ENCODE assay signal across 10 cellular contexts in the genomic region with DNA sequence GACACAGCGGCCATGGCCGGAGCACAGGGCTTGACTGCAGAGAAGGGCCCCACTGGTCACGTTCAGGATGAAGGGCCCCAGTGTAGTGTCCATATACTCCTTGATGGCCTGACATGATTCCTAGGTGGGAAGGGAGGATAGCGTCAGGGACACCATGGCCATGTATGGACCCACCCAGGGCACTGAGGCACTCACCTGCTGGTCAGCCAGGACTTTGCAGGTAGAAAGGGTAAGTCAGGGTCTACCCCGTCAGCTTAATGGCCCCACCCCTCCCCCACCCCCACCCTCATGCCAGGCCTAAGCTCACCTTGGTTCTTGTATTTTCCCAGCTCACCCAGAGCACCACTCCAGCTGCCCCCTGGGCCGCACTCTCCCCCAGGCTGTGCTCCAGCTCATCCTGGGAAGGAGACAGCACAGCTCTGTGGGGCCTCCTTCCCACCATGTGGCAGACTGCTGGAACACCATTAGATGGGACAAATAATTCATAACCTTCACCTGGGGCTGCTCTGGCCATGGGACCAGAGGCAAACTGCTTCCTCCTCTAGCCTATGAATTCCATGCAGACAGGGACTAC. TPM values are rescaled to one million over a fixed set of nuclear protein-coding genes. Genes with fewer than 3 reads are reported as not detected.
DNase-seq lines count a peak whose midpoint lies in the region; ATAC-seq and TF ChIP-seq lines count a peak whose summit lies in the region.
"Had no signal": no experiment of that assay in that cellular context is flagged by ENCODE, and none has a peak within 500 bp of the region (broad histone marks: within the 10 kb centered on the region; RNA-seq: fewer than 3 reads in every experiment).

No MANE protein-coding gene starts in this region.

- no peak overlapping the region for H2AFZ ChIP-seq in ACC112 (ENCODE audit: low read length, unreplicated experiment)
- H2AFZ ChIP-seq in MM.1S (ENCODE audit: low read length), result no peak overlapping the region

- ATAC-seq in aorta (ENCODE audit: low FRiP score) (no peak), HG02973 (IDR thresholded peaks at IDR 0.05; ENCODE audit: unreplicated experiment) (no peak), esophagus mucosa (no peak)

- no peaks in the 10 kb centered on the region for H3K27me3 ChIP-seq in ACC112 (ENCODE audit: insufficient read depth, low read length)
- no peaks in the 10 kb centered on the region for H3K27me3 ChIP-seq in MM.1S (replicated peaks; ENCODE audit: insufficient read depth, low read length)
- no peaks in the 10 kb centered on the region for H3K27me3 ChIP-seq in aorta (ENCODE audit: control insufficient read depth in 1 of 2, insufficient read depth in 2 of 2, low read length in 1 of 2)

- WGBS in aorta, 2 donors, result 86% methylated on average over 6 of the region's 6 CpGs

- H3K27ac ChIP-seq in ACC112 (ENCODE audit: low read depth, low read length) (peak overlapping the region; percentile 82), MM.1S (ENCODE audit: low read length) (no peak overlapping the region), aorta (ENCODE audit: low read depth in 1 of 2, low read length in 2 of 2) (no peak overlapping the region)

- H4K20me1 ChIP-seq in MM.1S (ENCODE audit: insufficient read depth, low read length), result no peaks in the 10 kb centered on the region

- intact Hi-C loops in dendritic cell treated with granulocyte-macrophage colony-stimulating factor and Interleukin-4, amounts not matched to agents 40 ng/mL and 50 ng/mL, for 4 days (cut with micrococcal nuclease), result no loop called here
- intact Hi-C loops in aorta (cut with DNase I), result no loop called here

- no peaks in the 10 kb centered on the region for H3K9me2 ChIP-seq in MM.1S (replicated peaks; ENCODE audit: insufficient read depth, low read length)

- no peak for DNase-seq in MM.1S
- DNase-seq in SHP77 treated with DMSO at 0.1 percent for 48 hours (lab: John Stamatoyannopoulos, UW), result no peak
- no peak for DNase-seq in aorta
- DNase-seq: activated CD4-positive, CD25-positive, alpha-beta regulatory T cell treated with anti-CD3 and anti-CD28 coated beads, Interleukin-2, amount 50 U/mL, for 72 hours had no signal

- H3K4me1 ChIP-seq in ACC112 (ENCODE audit: control insufficient read depth, insufficient read depth, low read length, unreplicated experiment) (peaks cover 20% of the 10 kb centered on the region), MM.1S (ENCODE audit: low read length) (peaks cover 12% of the 10 kb centered on the region; the same call in 1 of the 2 replicates), aorta (ENCODE audit: control insufficient read depth in 1 of 2, insufficient read depth in 2 of 2, low read length in 2 of 2) (no peaks in the 10 kb centered on the region)

- no peaks in the 10 kb centered on the region for H3K27me3 Mint-ChIP-seq in dendritic cell treated with granulocyte-macrophage colony-stimulating factor and Interleukin-4, amounts not matched to agents 40 ng/mL and 50 ng/mL, for 4 days
- no peaks in the 10 kb centered on the region for H3K27me3 Mint-ChIP-seq in nephron (ENCODE audit: low read depth)
- H3K27me3 Mint-ChIP-seq: progenitor cell of endocrine pancreas had no signal

- peak overlapping the region; percentile 94; the same call in 1 of the 2 replicates for H3K4me2 ChIP-seq in MM.1S (ENCODE audit: low read depth, low read length)

- no peak overlapping the region for H3K9ac ChIP-seq in MM.1S (ENCODE audit: low read length)

- H3K27ac Mint-ChIP-seq in dendritic cell treated with granulocyte-macrophage colony-stimulating factor and Interleukin-4, amounts not matched to agents 40 ng/mL and 50 ng/mL, for 4 days, result peak overlapping the region; percentile 96
- peak overlapping the region; percentile 81 to 96 (median 90) for H3K27ac Mint-ChIP-seq in nephron

- peaks cover 5% of the 10 kb centered on the region for H3K79me2 ChIP-seq in ACC112 (ENCODE audit: control insufficient read depth, insufficient read depth, low read length, unreplicated experiment)
- peaks cover 11% of the 10 kb centered on the region; the same call in 1 of the 2 replicates for H3K79me2 ChIP-seq in MM.1S (ENCODE audit: low read length)

- no peaks in the 10 kb centered on the region for H3K9me3 Mint-ChIP-seq in dendritic cell treated with granulocyte-macrophage colony-stimulating factor and Interleukin-4, amounts not matched to agents 40 ng/mL and 50 ng/mL, for 4 days
- no peaks in the 10 kb centered on the region for H3K9me3 Mint-ChIP-seq in nephron

- peaks cover 41% of the 10 kb centered on the region for H3K4me1 Mint-ChIP-seq in dendritic cell treated with granulocyte-macrophage colony-stimulating factor and Interleukin-4, amounts not matched to agents 40 ng/mL and 50 ng/mL, for 4 days (ENCODE audit: low read depth)
- H3K4me1 Mint-ChIP-seq in nephron, result peaks cover 16% of the 10 kb centered on the region

- H3K36me3 Mint-ChIP-seq in dendritic cell treated with granulocyte-macrophage colony-stimulating factor and Interleukin-4, amounts not matched to agents 40 ng/mL and 50 ng/mL, for 4 days (ENCODE audit: low read depth), result peaks cover 19% of the 10 kb centered on the region
- H3K36me3 Mint-ChIP-seq in nephron (ENCODE audit: low read depth), result peaks cover 5% of the 10 kb centered on the region

- TF ChIP-seq CTCF in MM.1S (IDR thresholded peaks at IDR 0.05; ENCODE audit: low read length) (no peak), nephron (IDR thresholded peaks at IDR 0.05; ENCODE audit: unreplicated experiment in 3 of 3) (no peak)

- peak overlapping the region; percentile 86 for H3K4me3 Mint-ChIP-seq in dendritic cell treated with granulocyte-macrophage colony-stimulating factor and Interleukin-4, amounts not matched to agents 40 ng/mL and 50 ng/mL, for 4 days
- H3K4me3 Mint-ChIP-seq in nephron, result peak overlapping the region; percentile 91 to 99 (median 97)

- H3K36me3 ChIP-seq in ACC112 (ENCODE audit: insufficient read depth, low read length), result no peaks in the 10 kb centered on the region
- H3K36me3 ChIP-seq in MM.1S (replicated peaks; ENCODE audit: insufficient read depth, low read length), result no peaks in the 10 kb centered on the region
- H3K36me3 ChIP-seq in aorta (ENCODE audit: control insufficient read depth in 1 of 2, insufficient read depth in 2 of 2, low read length in 1 of 2), result no peaks in the 10 kb centered on the region

- H3K9me3 ChIP-seq in MM.1S (replicated peaks; ENCODE audit: insufficient read depth, low read length) (no peaks in the 10 kb centered on the region), aorta (ENCODE audit: control insufficient read depth, low read length) (no peaks in the 10 kb centered on the region)

- H3F3A ChIP-seq in MM.1S (ENCODE audit: insufficient read depth, low read length), result peaks cover 4% of the 10 kb centered on the region; the same call in 1 of the 2 replicates

- H3K4me3 ChIP-seq in ACC112 (ENCODE audit: low read depth, low read length), result peak overlapping the region; percentile 76
- no peak overlapping the region for H3K4me3 ChIP-seq in MM.1S (ENCODE audit: low read length)
- no peak overlapping the region for H3K4me3 ChIP-seq in aorta (ENCODE audit: low read length in 2 of 2)

RNA-seq across cellular contexts. Expression of gene HYAL3, which starts 1.6 kb away (rescaled TPM):
- total RNA-seq in aorta, result 1 to 10 TPM; 2.2 to 2.9 TPM
- polyA plus RNA-seq in aorta, result 1 to 10 TPM in 1 of 2 donors, under 1 TPM in 1; 0.63 to 5.1 TPM
- 4.8 TPM for total RNA-seq in esophagus mucosa

RNA-seq across cellular contexts. Expression of gene NAA80, which starts 1.6 kb away (rescaled TPM):
- 10 to 100 TPM; 10.3 to 13.3 TPM for total RNA-seq in aorta
- 10 to 100 TPM in 1 of 2 donors, 1 to 10 TPM in 1; 2.8 to 16.9 TPM for polyA plus RNA-seq in aorta
- 7.6 TPM for total RNA-seq in esophagus mucosa

RNA-seq across cellular contexts. Expression of gene HYAL1, which starts 2.6 kb away (rescaled TPM):
- total RNA-seq in aorta, result 1 to 10 TPM; 6.9 to 9.3 TPM
- polyA plus RNA-seq in aorta, result 1 to 10 TPM; 1.6 TPM
- total RNA-seq in esophagus mucosa, result 4.1 TPM

RNA-seq across cellular contexts. Expression of gene IFRD2, which starts 8.5 kb away (rescaled TPM):
- total RNA-seq in aorta, result 10 to 100 TPM; 46.8 to 58.8 TPM
- polyA plus RNA-seq in aorta, result 10 to 100 TPM; 34.6 to 47.1 TPM
- total RNA-seq in esophagus mucosa, result 65.8 TPM

RNA-seq across cellular contexts. Expression of gene HYAL2, which starts 21.8 kb away (rescaled TPM):
- 10 to 100 TPM; 52.6 to 71.2 TPM for total RNA-seq in aorta
- 10 to 100 TPM in 1 of 2 donors, 1 to 10 TPM in 1; 5.6 to 25.3 TPM for polyA plus RNA-seq in aorta
- total RNA-seq in esophagus mucosa, result 30.7 TPM
